36 cellular contexts compared by ENCODE assay signal in the genomic region with DNA sequence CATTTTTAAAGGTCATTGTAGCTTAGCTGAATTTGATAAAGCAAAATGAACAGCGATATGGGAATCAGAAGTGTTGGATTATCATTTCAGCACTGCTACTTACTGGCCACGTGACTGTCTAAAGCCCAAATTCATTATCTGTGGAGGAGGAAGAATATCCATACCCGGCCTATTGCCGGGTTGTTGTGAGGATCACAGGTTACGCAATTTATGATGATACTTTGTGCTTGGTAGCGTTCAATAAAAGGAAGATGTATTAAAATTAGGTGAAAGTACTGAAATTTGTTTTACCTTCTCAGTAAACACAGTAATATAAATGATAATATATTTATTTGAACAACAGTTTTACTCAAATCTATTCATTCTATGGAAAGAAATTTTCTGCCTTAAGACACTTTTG.
"Had no signal": no experiment of that assay in that cellular context is flagged by ENCODE, and none has a peak within 500 bp of the region (broad histone marks: within the 10 kb centered on the region; RNA-seq: fewer than 3 reads in every experiment).

No MANE protein-coding gene starts in this region.

- H3K27me3 ChIP-seq: MG63 had no signal

- H3K36me3 ChIP-seq: MG63 had no signal

- H3K4me3 ChIP-seq: MG63 had no signal

- DNase-seq: Kasumi-1, MG63, MM.1S, MV-4-11, NCI-H1048, NCI-H1092, NCI-H1092 treated with DMSO at 0.1 percent for 48 hours, NCI-H1105, NCI-H1105 treated with DMSO at 0.1 percent for 48 hours, NCI-H1417, NCI-H1417 treated with DMSO at 0.1 percent for 48 hours, NCI-H1436, NCI-H1436 treated with DMSO at 0.1 percent for 48 hours, NCI-H146, NCI-H1694, NCI-H1694 treated with DMSO at 0.1 percent for 48 hours, NCI-H187, NCI-H187 treated with DMSO at 0.1 percent for 48 hours, NCI-H1930, NCI-H2029, NCI-H2029 treated with DMSO at 0.1 percent for 48 hours, NCI-H2081, NCI-H2081 treated with DMSO at 0.1 percent for 48 hours, NCI-H2107, NCI-H2171, NCI-H2171 treated with DMSO at 0.1 percent for 48 hours, NCI-H2227 treated with DMSO at 0.1 percent for 48 hours, NCI-H226, NCI-H345, NCI-H446, NCI-H446 treated with DMSO at 0.1 percent for 48 hours, NCI-H510A, NCI-H510A treated with DMSO at 0.1 percent for 48 hours, NCI-H524, NCI-H524 treated with DMSO at 0.1 percent for 48 hours, NCI-H526 had no signal

- H3K9me3 ChIP-seq: MG63 had no signal
